Comparison of ENCODE assay signal across 12 cellular contexts in genomic region chr20:51306081-51306480, GRCh38.
DNase-seq lines count a peak whose midpoint lies in the region; ATAC-seq and TF ChIP-seq lines count a peak whose summit lies in the region.
"Had no signal": no experiment of that assay in that cellular context is flagged by ENCODE, and none has a peak within 500 bp of the region (broad histone marks: within the 10 kb centered on the region; RNA-seq: fewer than 3 reads in every experiment).

No MANE protein-coding gene starts in this region.

- peaks cover 21 to 50% (median 22%) of the 10 kb centered on the region in 3 experiments; a peak in 6 of 7 replicates for H3K36me3 Mint-ChIP-seq in H9 (ENCODE audit: insufficient read depth in 1 of 3, low read depth in 3 of 3)
- H3K36me3 Mint-ChIP-seq: CD4-positive, alpha-beta memory T cell; IgD-negative memory B cell had no signal

- no peak overlapping the region for H3K27ac ChIP-seq in H9 (ENCODE audit: insufficient read length, low read depth, low read length)
- no peak overlapping the region for H3K27ac ChIP-seq in PC-3 (ENCODE audit: low read length)
- H3K27ac ChIP-seq in iPS-18a (ENCODE audit: low read length) = peak overlapping the region; percentile 5
- peak overlapping the region; percentile 10 for H3K27ac ChIP-seq in trophoblast cell (ENCODE audit: low read depth, low read length)
- H3K27ac ChIP-seq: BLaER1, HL-60 had no signal

- intact Hi-C loops in PC-3 (cut with micrococcal nuclease) = loop anchor here (1.0 to 2.0 kb wide), 3 partner anchors 85 to 319 kb away; no protein-coding TSS in a partner anchor

- H4K91ac ChIP-seq in H9 (ENCODE audit: insufficient read length, low read depth, low read length) (no peak overlapping the region), trophoblast cell (ENCODE audit: low read depth, low read length) (peak overlapping the region; percentile 76)

- no peak for TF ChIP-seq CTCF in H9 (conservative IDR thresholded peaks at IDR 0.05)
- no peak for TF ChIP-seq CTCF in PC-3 (conservative IDR thresholded peaks at IDR 0.05; ENCODE audit: low read depth, low read length)

- H3K14ac ChIP-seq in H9 (ENCODE audit: insufficient read depth, low read length) = no peak overlapping the region
- H3K14ac ChIP-seq in trophoblast cell (ENCODE audit: low read length) = no peak overlapping the region

- no peak overlapping the region for H3K23ac ChIP-seq in H9 (ENCODE audit: insufficient read length, low read depth, low read length)
- no peak overlapping the region for H3K23ac ChIP-seq in trophoblast cell (ENCODE audit: low read length)

- H2AFZ ChIP-seq in H9 (ENCODE audit: low read length) (no peak overlapping the region), PC-3 (ENCODE audit: low read length) (peak overlapping the region; percentile 73; the same call in 1 of the 2 replicates), trophoblast cell (ENCODE audit: insufficient read depth, low read length, poor library complexity) (no peak overlapping the region)

- no peak overlapping the region for H3K9ac ChIP-seq in H9 (ENCODE audit: extremely low read depth, insufficient read length, low read length)
- H3K9ac ChIP-seq in PC-3 (ENCODE audit: low read length) = no peak overlapping the region
- peak overlapping the region; percentile 19 for H3K9ac ChIP-seq in iPS-18a (ENCODE audit: low read length)
- H3K9ac ChIP-seq in trophoblast cell (ENCODE audit: low read length) = no peak overlapping the region
- H3K9ac ChIP-seq: BLaER1 had no signal

- H3K27ac Mint-ChIP-seq in H9 = peak overlapping the region; percentile 23 to 97 (median 95)
- H3K27ac Mint-ChIP-seq: IgD-negative memory B cell had no signal

- no peak overlapping the region for H4K12ac ChIP-seq in trophoblast cell (ENCODE audit: low read depth, low read length)

- no peaks in the 10 kb centered on the region for H3K79me1 ChIP-seq in H9 (ENCODE audit: insufficient read depth, low read depth, low read length, poor library complexity, severe bottlenecking)
- peaks cover 24% of the 10 kb centered on the region for H3K79me1 ChIP-seq in trophoblast cell (ENCODE audit: low read length)

- POLR2A ChIA-PET in PC-3 (lab: Charles Lee; ENCODE audit: unreplicated experiment) = no interaction called here

- H2BK20ac ChIP-seq in H9 (ENCODE audit: low read depth, low read length, poor library complexity, severe bottlenecking) = no peak overlapping the region

- peaks cover 48 to 57% of the 10 kb centered on the region in 2 experiments for H3K4me1 Mint-ChIP-seq in H9

- H3K4me3 Mint-ChIP-seq in H9 = no peak overlapping the region
- H3K4me3 Mint-ChIP-seq: CD4-positive, alpha-beta memory T cell; IgD-negative memory B cell had no signal

- no peaks in the 10 kb centered on the region for H3K9me2 ChIP-seq in PC-3 (replicated peaks; ENCODE audit: low read length)

- no TSS peak for BruUV-seq in PC-3 (replicated peaks; lab: Mats Ljungman, UMichigan)

- H2BK5ac ChIP-seq in H9 (ENCODE audit: insufficient read length, low read length) (no peak overlapping the region), trophoblast cell (ENCODE audit: low read depth, low read length, poor library complexity) (no peak overlapping the region)

- H2AK5ac ChIP-seq in H9 (ENCODE audit: insufficient read length, low read length) (no peak overlapping the region), trophoblast cell (ENCODE audit: low read length) (peak overlapping the region; percentile 49)

- no peak overlapping the region for H3K4me2 ChIP-seq in H9 (ENCODE audit: insufficient read depth, insufficient read length, low read length)
- H3K4me2 ChIP-seq in PC-3 (ENCODE audit: low read length) = no peak overlapping the region
- H3K4me2 ChIP-seq in trophoblast cell (ENCODE audit: low read length) = no peak overlapping the region

- H3K27me3 ChIP-seq in H9 (ENCODE audit: insufficient read depth, low read length) (no peaks in the 10 kb centered on the region; the same call in 1 of the 2 replicates), PC-3 (ENCODE audit: low read length) (no peaks in the 10 kb centered on the region), iPS-18a (ENCODE audit: control insufficient read depth, insufficient read depth, low read length) (peaks cover 10% of the 10 kb centered on the region), trophoblast cell (ENCODE audit: insufficient read depth, low read length) (no peaks in the 10 kb centered on the region)
- H3K27me3 ChIP-seq: BLaER1 had no signal

- H3K27me3 Mint-ChIP-seq in H9 (ENCODE audit: low read depth) = peaks cover 18% of the 10 kb centered on the region

- H4K5ac ChIP-seq in H9 (ENCODE audit: insufficient read length, low read depth, low read length) = no peak overlapping the region

- peak overlapping the region; percentile 53 for H3K18ac ChIP-seq in H9 (ENCODE audit: insufficient read length, low read depth, low read length)
- peak overlapping the region; percentile 49 for H3K18ac ChIP-seq in trophoblast cell (ENCODE audit: low read length)

- H3K56ac ChIP-seq in H9 (ENCODE audit: insufficient read length, low read depth, low read length) = no peak overlapping the region

- no peak overlapping the region for H3T11ph ChIP-seq in H9 (ENCODE audit: low read length)

- H3K23me2 ChIP-seq in H9 (ENCODE audit: insufficient read length, low read depth, low read length, poor library complexity, severe bottlenecking) = no peaks in the 10 kb centered on the region

- H3K4ac ChIP-seq in H9 (ENCODE audit: low read depth, low read length) (no peak overlapping the region), trophoblast cell (ENCODE audit: low read depth, low read length) (no peak overlapping the region)

- H2BK15ac ChIP-seq in H9 (ENCODE audit: low read depth, low read length) = no peak overlapping the region

- H3K79me2 ChIP-seq in H9 (ENCODE audit: insufficient read depth, low read length) (no peaks in the 10 kb centered on the region), PC-3 (ENCODE audit: low read length) (no peaks in the 10 kb centered on the region), trophoblast cell (ENCODE audit: control insufficient read depth, insufficient read depth, low read length, poor library complexity) (no peaks in the 10 kb centered on the region)

- ATAC-seq in PC-3 (no peak), HG03108 (IDR thresholded peaks at IDR 0.05; ENCODE audit: unreplicated experiment) (no peak), HG02885 (IDR thresholded peaks at IDR 0.05; ENCODE audit: poor library complexity, unreplicated experiment) (no peak), GM21717 (IDR thresholded peaks at IDR 0.05; ENCODE audit: unreplicated experiment) (no peak), GM19463 (IDR thresholded peaks at IDR 0.05; ENCODE audit: unreplicated experiment) (no peak)

- H4K8ac ChIP-seq in H9 (replicated peaks; ENCODE audit: insufficient read length, low read depth, low read length) = no peak overlapping the region
- H4K8ac ChIP-seq in trophoblast cell (ENCODE audit: low read depth, low read length) = no peak overlapping the region

- peaks cover 38 to 41% of the 10 kb centered on the region in 2 experiments for H3K9me3 Mint-ChIP-seq in H9
- H3K9me3 Mint-ChIP-seq: CD4-positive, alpha-beta memory T cell; IgD-negative memory B cell had no signal

- no peaks in the 10 kb centered on the region for H3F3A ChIP-seq in PC-3 (ENCODE audit: low read length, unreplicated experiment)

- WGBS in H9 (ENCODE audit: extremely low coverage, insufficient read length, low lambda C conversion rate) = no CpG with 5 or more reads among the region's 8 CpGs
- no CpG with 5 or more reads among the region's 8 CpGs for WGBS in trophoblast cell (ENCODE audit: extremely low coverage, insufficient coverage, insufficient read length)

- H2BK12ac ChIP-seq in H9 (ENCODE audit: insufficient read length, low read depth, low read length) (no peak overlapping the region), trophoblast cell (ENCODE audit: low read length) (peak overlapping the region; percentile 73)

- H3K4me1 ChIP-seq in H9 (ENCODE audit: insufficient read depth, low read length) = peaks cover 3% of the 10 kb centered on the region; the same call in 1 of the 2 replicates
- peaks cover 15% of the 10 kb centered on the region for H3K4me1 ChIP-seq in PC-3 (ENCODE audit: insufficient read depth, low read length)
- H3K4me1 ChIP-seq in iPS-18a (ENCODE audit: control insufficient read depth, low read depth, low read length) = peaks cover 29% of the 10 kb centered on the region
- peaks cover 21 to 32% of the 10 kb centered on the region in 2 experiments for H3K4me1 ChIP-seq in trophoblast cell (ENCODE audit: control insufficient read depth in 1 of 2, insufficient read depth in 2 of 2, low read length in 2 of 2)
- H3K4me1 ChIP-seq: BLaER1 had no signal

- no peaks in the 10 kb centered on the region for H4K20me1 ChIP-seq in H9 (ENCODE audit: control insufficient read depth, insufficient read depth, insufficient read length)
- no peaks in the 10 kb centered on the region for H4K20me1 ChIP-seq in PC-3 (ENCODE audit: low read length)
- H4K20me1 ChIP-seq: BLaER1 had no signal

- peak; percentile 51 for DNase-seq in H9
- no peak for DNase-seq in PC-3
- peak; percentile 54 to 85 for DNase-seq in trophoblast cell

- H3K9me3 ChIP-seq in H9 (ENCODE audit: control insufficient read depth, low read depth, low read length) = peaks cover 32% of the 10 kb centered on the region
- H3K9me3 ChIP-seq in PC-3 (ENCODE audit: low read length) = no peaks in the 10 kb centered on the region; the same call in 1 of the 2 replicates
- peaks cover 16% of the 10 kb centered on the region for H3K9me3 ChIP-seq in iPS-18a (ENCODE audit: control insufficient read depth, low read depth, low read length)
- peaks cover 13% of the 10 kb centered on the region for H3K9me3 ChIP-seq in trophoblast cell (ENCODE audit: insufficient read depth, low read depth, low read length)

- no peak overlapping the region for H3K4me3 ChIP-seq in PC-3 (ENCODE audit: low read length)
- H3K4me3 ChIP-seq in iPS-18a (ENCODE audit: low read length) = peak overlapping the region; percentile 25
- no peak overlapping the region for H3K4me3 ChIP-seq in trophoblast cell (ENCODE audit: low read depth, low read length)
- H3K4me3 ChIP-seq: BLaER1 had no signal

- H2BK120ac ChIP-seq in H9 (ENCODE audit: low read depth, low read length, poor library complexity, severe bottlenecking) (no peak overlapping the region), trophoblast cell (ENCODE audit: insufficient read depth, low read length, poor library complexity) (peak overlapping the region; percentile 45)

- no peaks in the 10 kb centered on the region for H3K36me3 ChIP-seq in PC-3 (ENCODE audit: low read depth, low read length)
- no peaks in the 10 kb centered on the region for H3K36me3 ChIP-seq in iPS-18a (ENCODE audit: control insufficient read depth, low read depth, low read length)
- no peaks in the 10 kb centered on the region for H3K36me3 ChIP-seq in trophoblast cell (ENCODE audit: control insufficient read depth in 1 of 2, insufficient read depth in 2 of 2, low read length in 2 of 2)
- H3K36me3 ChIP-seq: BLaER1 had no signal

- CTCF ChIA-PET in PC-3 (lab: Charles Lee) = interaction anchor here (1.3 to 2.0 kb wide), 2 partner anchors 178 to 318 kb away, joined by 3 to 26 read pairs; no protein-coding TSS in a partner anchor

Comparison
In these comparisons a context has a peak if more than half of its experiments do, and no peak if none do; other contexts are left out.
1. H3K27ac ChIP-seq: peak in iPS-18a (single experiment) and trophoblast cell (single experiment); none in H9 (single experiment) and PC-3 (single experiment).